In genomic region chr20:53438368-53438767, GRCh38 we compare ENCODE assay signal across 11 cellular contexts.
"Had no signal": no experiment of that assay in that cellular context is flagged by ENCODE, and none has a peak within 500 bp of the region (broad histone marks: within the 10 kb centered on the region; RNA-seq: fewer than 3 reads in every experiment).

No MANE protein-coding gene starts in this region.

- H3K36me3 ChIP-seq: HAP-1 had no signal

- ATAC-seq: GM23338, HCT116 had no signal

- H3K9ac ChIP-seq: GM23248 had no signal

- H3K4me1 ChIP-seq: HAP-1 had no signal

- DNase-seq: GM23248, GOT3, H7, H9, HCEC 1CT, HFFc6 had no signal

- H3K27ac Mint-ChIP-seq: GM23338, H9, HFFc6 had no signal

- H3K4me3 Mint-ChIP-seq: GM23338, H9, HFFc6 had no signal

- H3K4me2 ChIP-seq: GM23338 had no signal

- H3K4me1 Mint-ChIP-seq: GM23338, H9 had no signal

- H3K27ac ChIP-seq: GM23248 had no signal

- H3K9me3 Mint-ChIP-seq: H9, HFFc6 had no signal

- FAIRE-seq: H1, H54 had no signal

- H2AFZ ChIP-seq: GM23248, GM23338 had no signal

- H3K9me3 ChIP-seq: HAP-1 had no signal

- H3K4me3 ChIP-seq: GM23248, GM23338, HAP-1 had no signal
